In the genomic region with DNA sequence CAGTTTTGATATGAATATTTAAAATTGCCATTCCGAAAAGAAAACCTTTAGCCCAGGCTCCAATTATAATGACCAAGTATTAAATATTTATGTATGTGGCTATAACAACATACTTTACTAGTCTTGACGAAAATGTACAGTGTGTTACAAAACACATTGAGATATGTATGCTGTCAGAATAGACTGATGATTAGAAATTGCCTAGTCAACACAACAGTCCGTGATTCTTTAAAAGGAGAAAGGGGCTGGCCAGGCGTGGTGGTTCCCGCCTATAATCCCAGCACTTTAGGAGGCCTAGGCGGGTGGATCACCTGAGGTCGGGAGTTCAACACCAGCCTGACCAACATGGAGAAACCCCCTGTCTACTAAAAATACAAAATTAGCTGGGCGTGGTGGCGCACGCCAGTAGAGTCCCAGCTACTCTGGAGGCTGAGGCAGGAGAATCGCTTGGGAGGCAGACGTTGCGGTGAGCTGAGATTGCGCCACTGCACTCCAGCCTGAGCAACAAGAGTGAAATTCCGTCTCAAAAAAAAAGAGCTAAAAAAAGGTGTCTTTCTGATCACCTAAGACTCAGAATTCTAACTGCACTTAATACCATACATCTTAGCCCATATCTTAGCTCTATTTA, we compare ENCODE assay signal across 21 cellular contexts. TPM values are rescaled to one million over a fixed set of nuclear protein-coding genes. Genes with fewer than 3 reads are reported as not detected.
DNase-seq lines count a peak whose midpoint lies in the region; ATAC-seq, FAIRE-seq and TF ChIP-seq lines count a peak whose summit lies in the region.
"Had no signal": no experiment of that assay in that cellular context is flagged by ENCODE, and none has a peak within 500 bp of the region (broad histone marks: within the 10 kb centered on the region; RNA-seq: fewer than 3 reads in every experiment).

No MANE protein-coding gene starts in this region.

- TF ChIP-seq EP300 in H1 (IDR thresholded peaks at IDR 0.05; ENCODE audit: borderline replicate concordance in 1 of 2, low read depth in 2 of 2, low read length in 2 of 2), result no peak

- peaks cover 16% of the 10 kb centered on the region for H3K36me3 Mint-ChIP-seq in CD4-positive, CD25-positive, alpha-beta regulatory T cell

- no peak overlapping the region for H4K91ac ChIP-seq in H1 (replicated peaks; ENCODE audit: insufficient read length, low read length)

- TF ChIP-seq POLR2A in H1 (IDR thresholded peaks at IDR 0.05; ENCODE audit: control extremely low read depth in 1 of 2, low read depth in 2 of 2, low read length in 2 of 2), result no peak

- no peak overlapping the region for H2BK15ac ChIP-seq in H1 (ENCODE audit: low read length)

- H2BK12ac ChIP-seq in H1 (ENCODE audit: low read depth, low read length), result no peak overlapping the region

- no peak overlapping the region for H2AFZ ChIP-seq in PC-3 (ENCODE audit: low read length)
- H2AFZ ChIP-seq in H1 (ENCODE audit: low read length), result no peak overlapping the region

- POLR2A ChIA-PET in PC-3 (lab: Charles Lee; ENCODE audit: unreplicated experiment), result no interaction called here
- POLR2A ChIA-PET in H1 (lab: Charles Lee; ENCODE audit: partially characterized antibody), result interaction anchor here (1.1 to 11.3 kb wide), 2 partner anchors 12 to 15 kb away, joined by 4 to 124 read pairs; a partner anchor contains a TSS

- no peak overlapping the region for H2BK120ac ChIP-seq in H1 (replicated peaks; ENCODE audit: low read depth, low read length)

- CTCF ChIA-PET in PC-3 (lab: Charles Lee) (no interaction called here), H1 (lab: Charles Lee; ENCODE audit: partially characterized antibody) (interaction anchor here (1.0 to 1.5 kb wide), 3 partner anchors 10 to 50 kb away, joined by 3 to 5 read pairs (median 3); no protein-coding TSS in a partner anchor)

- H3K27ac ChIP-seq in CD4-positive, CD25-positive, alpha-beta regulatory T cell (ENCODE audit: insufficient read depth, low read length, poor library complexity, severe bottlenecking), result no peak overlapping the region
- H3K27ac ChIP-seq in PC-3 (ENCODE audit: low read length) (no peak overlapping the region), H1 (ENCODE audit: low read depth, low read length) (no peak overlapping the region)
- H3K27ac ChIP-seq: body of pancreas, heart right ventricle, SJCRH30, thyroid gland had no signal

- no peak overlapping the region for H2AK5ac ChIP-seq in H1 (ENCODE audit: low read depth, low read length)

- peak overlapping the region in 3 of 4 donors; percentile 41 to 68 (median 44) for H3K4me3 Mint-ChIP-seq in CD4-positive, CD25-positive, alpha-beta regulatory T cell
- H3K4me3 Mint-ChIP-seq: dendritic cell treated with granulocyte-macrophage colony-stimulating factor and Interleukin-4, amounts not matched to agents 40 ng/mL and 50 ng/mL, for 4 days; mesothelial cell of epicardium had no signal

- BruUV-seq in PC-3 (replicated peaks; lab: Mats Ljungman, UMichigan), result no TSS peak

- H2BK20ac ChIP-seq in H1 (ENCODE audit: low read length), result no peak overlapping the region

- no peak overlapping the region for H3K9ac ChIP-seq in PC-3 (ENCODE audit: low read length)
- H3K9ac ChIP-seq in H1 (replicated peaks in 1 of 4; ENCODE audit: extremely low read depth in 1 of 4, low read depth in 3 of 4, low read length in 3 of 4), result no peak overlapping the region

- peaks cover 2% of the 10 kb centered on the region; the same call in 1 of the 2 replicates for H3K23me2 ChIP-seq in H1 (ENCODE audit: low read depth, low read length)

- H3K79me2 ChIP-seq in PC-3 (ENCODE audit: low read length), result peaks cover 45% of the 10 kb centered on the region
- peaks cover 0 to 45% of the 10 kb centered on the region in 2 experiments; a peak in 2 of 4 replicates for H3K79me2 ChIP-seq in H1 (ENCODE audit: control insufficient read depth in 1 of 2, insufficient read depth in 2 of 2, low read length in 2 of 2)

- no peaks in the 10 kb centered on the region for H3K9me3 ChIP-seq in CD4-positive, CD25-positive, alpha-beta regulatory T cell (ENCODE audit: control insufficient read depth in 2 of 2, low read length in 2 of 2)
- H3K9me3 ChIP-seq in PC-3 (ENCODE audit: low read length), result no peaks in the 10 kb centered on the region
- no peaks in the 10 kb centered on the region for H3K9me3 ChIP-seq in H1 (ENCODE audit: insufficient read depth in 2 of 2, low read depth in 1 of 2, low read length in 1 of 2)
- H3K9me3 ChIP-seq: body of pancreas, heart right ventricle, SJCRH30, thyroid gland had no signal

- no peak overlapping the region for H3K56ac ChIP-seq in H1 (replicated peaks; ENCODE audit: insufficient read length, low read depth, low read length)

- no peaks in the 10 kb centered on the region for H3K27me3 Mint-ChIP-seq in CD4-positive, CD25-positive, alpha-beta regulatory T cell
- H3K27me3 Mint-ChIP-seq: dendritic cell treated with granulocyte-macrophage colony-stimulating factor and Interleukin-4, amounts not matched to agents 40 ng/mL and 50 ng/mL, for 4 days had no signal

- no peak for DNase-seq in CD4-positive, CD25-positive, alpha-beta regulatory T cell
- no peak for DNase-seq in GM12865 (ENCODE audit: low read depth)
- no peak for DNase-seq in PC-3
- DNase-seq in H1 (ENCODE audit: low read depth in 1 of 2, low spot score in 2 of 2), result no peak
- DNase-seq in NCI-H2227 (lab: John Stamatoyannopoulos, UW; ENCODE audit: unreplicated experiment), result no peak
- no peak for DNase-seq in NCI-H2029 treated with DMSO at 0.1 percent for 48 hours (lab: John Stamatoyannopoulos, UW)
- DNase-seq: activated effector memory CD4-positive, alpha-beta T cell treated with anti-CD3 and anti-CD28 coated beads, Interleukin-2, amount 50 U/mL, for 16 hours; body of pancreas; heart right ventricle; IMR-90; kidney glomerular epithelial cell; NCI-H226; nucleus accumbens; SJCRH30; stimulated activated CD4-positive, alpha-beta T cell treated with anti-CD3 and anti-CD28 coated beads, Interleukin-2, amount 100 ng/mL, for 24 hours; T1000; thyroid gland had no signal

- H2BK5ac ChIP-seq in H1 (ENCODE audit: low read depth, low read length), result no peak overlapping the region

- no peaks in the 10 kb centered on the region for H3K9me3 Mint-ChIP-seq in CD4-positive, CD25-positive, alpha-beta regulatory T cell
- H3K9me3 Mint-ChIP-seq: dendritic cell treated with granulocyte-macrophage colony-stimulating factor and Interleukin-4, amounts not matched to agents 40 ng/mL and 50 ng/mL, for 4 days; mesothelial cell of epicardium had no signal

- H3K4me3 ChIP-seq in CD4-positive, CD25-positive, alpha-beta regulatory T cell (ENCODE audit: low read depth, low read length), result no peak overlapping the region
- H3K4me3 ChIP-seq in GM12865 (ENCODE audit: low read depth, low read length) (peak overlapping the region; percentile 58; the same call in 1 of the 2 replicates), PC-3 (ENCODE audit: low read length) (peak overlapping the region; percentile 88), H1 (ENCODE audit: extremely low read depth in 1 of 4, insufficient read depth in 2 of 4, low read depth in 3 of 4, low read length in 4 of 4) (peak overlapping the region in 1 of 4 experiments; percentile 91; a peak in 2 of 8 replicates)
- H3K4me3 ChIP-seq: body of pancreas, heart right ventricle, thyroid gland had no signal

- H3K36me3 ChIP-seq in CD4-positive, CD25-positive, alpha-beta regulatory T cell (ENCODE audit: control insufficient read depth, insufficient read depth, low read length), result peaks cover 7% of the 10 kb centered on the region
- H3K36me3 ChIP-seq in PC-3 (ENCODE audit: low read depth, low read length) (0 out of 2 replicates have a peak, but pooled peaks cover 6% of the 10 kb centered on the region), H1 (ENCODE audit: control insufficient read depth in 2 of 4, insufficient read depth in 4 of 4, low read length in 3 of 4) (peaks cover 0 to 10% (median 2%) of the 10 kb centered on the region in 4 experiments; a peak in 4 of 8 replicates)
- H3K36me3 ChIP-seq: thyroid gland had no signal

- peak overlapping the region in 1 of 3 donors; percentile 93 for H3K27ac Mint-ChIP-seq in CD4-positive, CD25-positive, alpha-beta regulatory T cell
- H3K27ac Mint-ChIP-seq: dendritic cell treated with granulocyte-macrophage colony-stimulating factor and Interleukin-4, amounts not matched to agents 40 ng/mL and 50 ng/mL, for 4 days; mesothelial cell of epicardium had no signal

- H3K4me1 ChIP-seq in CD4-positive, CD25-positive, alpha-beta regulatory T cell (ENCODE audit: control insufficient read depth, insufficient read depth, low read length, poor library complexity, severe bottlenecking), result peaks cover 11% of the 10 kb centered on the region
- peaks cover 28% of the 10 kb centered on the region for H3K4me1 ChIP-seq in PC-3 (ENCODE audit: insufficient read depth, low read length)
- H3K4me1 ChIP-seq in H1 (replicated peaks in 1 of 4; ENCODE audit: control insufficient read depth in 3 of 4, insufficient read depth in 4 of 4, low read length in 3 of 4), result peaks cover 0 to 3% (median 0%) of the 10 kb centered on the region in 4 experiments; a peak in 1 of 7 replicates
- H3K4me1 ChIP-seq: SJCRH30 had no signal

- H3K79me1 ChIP-seq in H1 (ENCODE audit: low read depth, low read length), result no peaks in the 10 kb centered on the region

- FAIRE-seq in H1 (lab: Jason Lieb, UNC), result no peak

- WGBS in H1 (ENCODE audit: extremely low coverage in 1 of 2, insufficient coverage in 1 of 2, insufficient read length in 1 of 2, insufficient replicate concordance in 2 of 2, low coverage in 1 of 2, low lambda C conversion rate in 2 of 2, missing lambda C conversion rate in 1 of 2), 2 experiments, result 84% methylated on average over 15 of the region's 15 CpGs; no CpG with 5 or more reads in 1 of the 2 experiments

- H4K20me1 ChIP-seq in PC-3 (ENCODE audit: low read length) (no peaks in the 10 kb centered on the region), H1 (replicated peaks in 1 of 2; ENCODE audit: control insufficient read depth in 1 of 2, insufficient read depth in 2 of 2, low read length in 2 of 2) (peaks cover 3 to 4% of the 10 kb centered on the region in 2 experiments)

- H3K9me2 ChIP-seq in PC-3 (replicated peaks; ENCODE audit: low read length), result no peaks in the 10 kb centered on the region

- H4K8ac ChIP-seq in H1 (ENCODE audit: extremely low read depth, insufficient read depth, low read length), result no peak overlapping the region

- no peaks in the 10 kb centered on the region for H3F3A ChIP-seq in PC-3 (ENCODE audit: low read length, unreplicated experiment)

- no peak for ATAC-seq in CD4-positive, CD25-positive, alpha-beta regulatory T cell (ENCODE audit: low read depth in 2 of 2)
- ATAC-seq in PC-3 (no peak), HG02588 (IDR thresholded peaks at IDR 0.05; ENCODE audit: unreplicated experiment) (no peak)
- ATAC-seq: body of pancreas, heart right ventricle, sciatic nerve had no signal

- no peak overlapping the region for H4K5ac ChIP-seq in H1 (ENCODE audit: insufficient read length, low read depth, low read length)

- peaks cover 24 to 52% (median 43%) of the 10 kb centered on the region in 4 donors for H3K4me1 Mint-ChIP-seq in CD4-positive, CD25-positive, alpha-beta regulatory T cell

- intact Hi-C loops in PC-3 (cut with micrococcal nuclease), result no loop called here

- H3K14ac ChIP-seq in H1 (ENCODE audit: insufficient read length), result no peak overlapping the region

- no peak for TF ChIP-seq RAD21 in H1 (IDR thresholded peaks at IDR 0.05 in 1 of 2, conservative IDR thresholded peaks at IDR 0.05 in 1 of 2; ENCODE audit: low read depth in 2 of 2, low read length in 2 of 2)

- no peak overlapping the region for H3K4ac ChIP-seq in H1 (replicated peaks; ENCODE audit: insufficient read length, low read depth, low read length)

- no peak overlapping the region for H3K18ac ChIP-seq in H1 (ENCODE audit: extremely low read depth, low read length)

- peak overlapping the region; percentile 87 for H3K4me2 ChIP-seq in PC-3 (ENCODE audit: low read length)
- peak overlapping the region; percentile 61 to 85; a peak in 1 of 4 replicates for H3K4me2 ChIP-seq in H1 (ENCODE audit: insufficient read depth in 1 of 2, low read depth in 2 of 2, low read length in 2 of 2)

- TF ChIP-seq CTCF in GM12865 (IDR thresholded peaks at IDR 0.05; ENCODE audit: insufficient read depth, low read depth, low read length, missing control alignments) (no peak), PC-3 (conservative IDR thresholded peaks at IDR 0.05; ENCODE audit: low read depth, low read length) (no peak), H1 (IDR thresholded peaks at IDR 0.05; ENCODE audit: control extremely low read depth in 1 of 3, insufficient read depth in 1 of 3, low read depth in 1 of 3, low read length in 3 of 3) (no peak)

- no peak overlapping the region for H3K23ac ChIP-seq in H1 (ENCODE audit: insufficient read length)

- no peaks in the 10 kb centered on the region for H3K27me3 ChIP-seq in CD4-positive, CD25-positive, alpha-beta regulatory T cell (ENCODE audit: control insufficient read depth, insufficient read depth, low read length)
- H3K27me3 ChIP-seq in PC-3 (ENCODE audit: low read length), result no peaks in the 10 kb centered on the region
- H3K27me3 ChIP-seq in H1 (replicated peaks in 1 of 4; ENCODE audit: control insufficient read depth in 3 of 4, extremely low read depth in 1 of 4, insufficient read depth in 3 of 4, low read length in 3 of 4), result no peaks in the 10 kb centered on the region
- H3K27me3 ChIP-seq: body of pancreas, heart right ventricle, SJCRH30, thyroid gland had no signal

RNA-seq across cellular contexts. Expression of a gene that starts 1.8 kb away (rescaled TPM):
- total RNA-seq in CD4-positive, CD25-positive, alpha-beta regulatory T cell, result 1.2 TPM
- 1 to 10 TPM; 3.1 to 5.5 (median 4.7) TPM for polyA plus RNA-seq in CD4-positive, CD25-positive, alpha-beta regulatory T cell
- total RNA-seq in PC-3 (2014; rRNA removed), result 16.0 and 17.2 TPM in 2 replicates
- 11.2 and 11.7 TPM in 2 replicates for total RNA-seq in H1 (2021; fragmentation: NEBNext Ultra II Directional; extraction: Animal tissue kit (Norgen Biotek cat#: 25700))
- 3.6 and 5.4 TPM in 2 replicates for polyA plus RNA-seq in H1 (2011; rRNA removed)
- 7.3 TPM for polyA plus RNA-seq in H1 (2011; cell fraction: cytosol; rRNA removed)
- 2.1 TPM for polyA plus RNA-seq in H1 (2011; cell fraction: nucleus; rRNA removed)
- 5.9 to 9.1 TPM (median 6.4 TPM) in 4 replicates for polyA plus RNA-seq in H1 (2012, experiment 1 of 2)
- 3.5 TPM for polyA plus RNA-seq in H1 (2012, experiment 2 of 2)
- 5.9 TPM for polyA plus RNA-seq in H1 (2013, experiment 1 of 2)
- 5.3 TPM for polyA plus RNA-seq in H1 (2013, experiment 2 of 2)
- polyA minus RNA-seq in H1 (2011; rRNA and poly(A)+ RNA removed), result 1.8 and 2.0 TPM in 2 replicates
- polyA minus RNA-seq in H1 (2011; cell fraction: cytosol; rRNA and poly(A)+ RNA removed), result 2.0 TPM
- polyA minus RNA-seq in H1 (2011; cell fraction: nucleus; rRNA and poly(A)+ RNA removed), result 2.7 TPM

RNA-seq across cellular contexts. Expression of a gene that starts 17.3 kb away (rescaled TPM):
- 38.7 TPM for total RNA-seq in CD4-positive, CD25-positive, alpha-beta regulatory T cell
- polyA plus RNA-seq in CD4-positive, CD25-positive, alpha-beta regulatory T cell, result 10 to 100 TPM; 15.8 to 26.7 (median 19.3) TPM
- total RNA-seq in PC-3 (2014; rRNA removed), result 9.3 and 11.9 TPM in 2 replicates
- total RNA-seq in H1 (2021; fragmentation: NEBNext Ultra II Directional; extraction: Animal tissue kit (Norgen Biotek cat#: 25700)), result 25.4 and 29.8 TPM in 2 replicates
- polyA plus RNA-seq in H1 (2011; rRNA removed), result 14.5 and 22.6 TPM in 2 replicates
- 19.5 TPM for polyA plus RNA-seq in H1 (2011; cell fraction: cytosol; rRNA removed)
- polyA plus RNA-seq in H1 (2011; cell fraction: nucleus; rRNA removed), result 13.3 TPM
- polyA plus RNA-seq in H1 (2012, experiment 1 of 2), result 12.3 to 29.8 TPM (median 18.9 TPM) in 4 replicates
- 2.1 TPM for polyA plus RNA-seq in H1 (2012, experiment 2 of 2)
- 14.0 TPM for polyA plus RNA-seq in H1 (2013, experiment 1 of 2)
- 13.6 TPM for polyA plus RNA-seq in H1 (2013, experiment 2 of 2)
- polyA minus RNA-seq in H1 (2011; rRNA and poly(A)+ RNA removed), result 43.8 and 45.5 TPM in 2 replicates
- 27.3 TPM for polyA minus RNA-seq in H1 (2011; cell fraction: cytosol; rRNA and poly(A)+ RNA removed)
- polyA minus RNA-seq in H1 (2011; cell fraction: nucleus; rRNA and poly(A)+ RNA removed), result 58.3 TPM

RNA-seq across cellular contexts. Expression of a gene that starts 17.4 kb away (rescaled TPM):
- total RNA-seq in CD4-positive, CD25-positive, alpha-beta regulatory T cell, result 18.0 TPM
- polyA plus RNA-seq in CD4-positive, CD25-positive, alpha-beta regulatory T cell, result 10 to 100 TPM; 24.5 to 27.3 (median 26.0) TPM
- total RNA-seq in PC-3 (2014; rRNA removed), result 56.8 and 97.1 TPM in 2 replicates
- 23.8 and 26.7 TPM in 2 replicates for total RNA-seq in H1 (2021; fragmentation: NEBNext Ultra II Directional; extraction: Animal tissue kit (Norgen Biotek cat#: 25700))
- 12.9 and 14.7 TPM in 2 replicates for polyA plus RNA-seq in H1 (2011; rRNA removed)
- polyA plus RNA-seq in H1 (2011; cell fraction: cytosol; rRNA removed), result 17.4 TPM
- 5.8 TPM for polyA plus RNA-seq in H1 (2011; cell fraction: nucleus; rRNA removed)
- polyA plus RNA-seq in H1 (2012, experiment 1 of 2), result 12.7 to 21.2 TPM (median 14.4 TPM) in 4 replicates
- 2.4 TPM for polyA plus RNA-seq in H1 (2012, experiment 2 of 2)
- 31.6 TPM for polyA plus RNA-seq in H1 (2013, experiment 1 of 2)
- polyA plus RNA-seq in H1 (2013, experiment 2 of 2), result 37.2 TPM
- 7.1 and 8.5 TPM in 2 replicates for polyA minus RNA-seq in H1 (2011; rRNA and poly(A)+ RNA removed)
- 12.0 TPM for polyA minus RNA-seq in H1 (2011; cell fraction: cytosol; rRNA and poly(A)+ RNA removed)
- 13.5 TPM for polyA minus RNA-seq in H1 (2011; cell fraction: nucleus; rRNA and poly(A)+ RNA removed)
